In the genomic region with DNA sequence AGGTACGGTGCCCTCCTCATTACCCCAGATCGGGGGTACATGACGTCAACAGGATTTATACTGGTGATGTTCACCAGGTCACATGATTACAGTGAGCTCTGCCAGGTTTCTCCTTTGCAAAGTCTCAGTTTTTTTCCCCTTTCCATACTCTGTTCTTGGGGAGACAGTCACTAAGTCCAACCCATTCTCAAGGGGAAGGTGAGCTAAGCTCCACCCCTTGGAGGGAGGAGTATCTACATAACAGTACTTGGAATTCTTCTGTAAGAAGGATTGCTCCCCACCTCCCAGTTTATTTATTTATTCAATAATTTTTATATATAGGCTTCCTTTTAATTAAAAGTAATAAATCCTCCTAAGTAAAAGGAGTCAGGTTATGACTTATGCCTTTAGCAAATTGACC, we compare ENCODE assay signal across 2 cellular contexts.
TF ChIP-seq lines count a peak whose summit lies in the region.

No MANE protein-coding gene starts in this region.

TF ChIP-seq in A549, 52 proteins besides CTCF, POLR2A, EP300 and RAD21:
- TF ChIP-seq CHD4 (IDR thresholded peaks at IDR 0.05; ENCODE audit: borderline replicate concordance), result no peak
- TF ChIP-seq RARB (CRISPR knock-in tag; IDR thresholded peaks at IDR 0.05), result no peak
- no peak for TF ChIP-seq CEBPB (IDR thresholded peaks at IDR 0.05)
- TF ChIP-seq, protein P1, sequence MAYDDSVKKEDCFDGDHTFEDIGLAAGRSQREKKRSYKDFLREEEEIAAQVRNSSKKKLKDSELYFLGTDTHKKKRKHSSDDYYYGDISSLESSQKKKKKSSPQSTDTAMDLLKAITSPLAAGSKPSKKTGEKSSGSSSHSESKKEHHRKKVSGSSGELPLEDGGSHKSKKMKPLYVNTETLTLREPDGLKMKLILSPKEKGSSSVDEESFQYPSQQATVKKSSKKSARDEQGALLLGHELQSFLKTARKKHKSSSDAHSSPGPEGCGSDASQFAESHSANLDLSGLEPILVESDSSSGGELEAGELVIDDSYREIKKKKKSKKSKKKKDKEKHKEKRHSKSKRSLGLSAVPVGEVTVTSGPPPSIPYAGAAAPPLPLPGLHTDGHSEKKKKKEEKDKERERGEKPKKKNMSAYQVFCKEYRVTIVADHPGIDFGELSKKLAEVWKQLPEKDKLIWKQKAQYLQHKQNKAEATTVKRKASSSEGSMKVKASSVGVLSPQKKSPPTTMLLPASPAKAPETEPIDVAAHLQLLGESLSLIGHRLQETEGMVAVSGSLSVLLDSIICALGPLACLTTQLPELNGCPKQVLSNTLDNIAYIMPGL (CRISPR knock-in tag; IDR thresholded peaks at IDR 0.05; ENCODE audit: borderline replicate concordance), result no peak
- TF ChIP-seq, protein P2, sequence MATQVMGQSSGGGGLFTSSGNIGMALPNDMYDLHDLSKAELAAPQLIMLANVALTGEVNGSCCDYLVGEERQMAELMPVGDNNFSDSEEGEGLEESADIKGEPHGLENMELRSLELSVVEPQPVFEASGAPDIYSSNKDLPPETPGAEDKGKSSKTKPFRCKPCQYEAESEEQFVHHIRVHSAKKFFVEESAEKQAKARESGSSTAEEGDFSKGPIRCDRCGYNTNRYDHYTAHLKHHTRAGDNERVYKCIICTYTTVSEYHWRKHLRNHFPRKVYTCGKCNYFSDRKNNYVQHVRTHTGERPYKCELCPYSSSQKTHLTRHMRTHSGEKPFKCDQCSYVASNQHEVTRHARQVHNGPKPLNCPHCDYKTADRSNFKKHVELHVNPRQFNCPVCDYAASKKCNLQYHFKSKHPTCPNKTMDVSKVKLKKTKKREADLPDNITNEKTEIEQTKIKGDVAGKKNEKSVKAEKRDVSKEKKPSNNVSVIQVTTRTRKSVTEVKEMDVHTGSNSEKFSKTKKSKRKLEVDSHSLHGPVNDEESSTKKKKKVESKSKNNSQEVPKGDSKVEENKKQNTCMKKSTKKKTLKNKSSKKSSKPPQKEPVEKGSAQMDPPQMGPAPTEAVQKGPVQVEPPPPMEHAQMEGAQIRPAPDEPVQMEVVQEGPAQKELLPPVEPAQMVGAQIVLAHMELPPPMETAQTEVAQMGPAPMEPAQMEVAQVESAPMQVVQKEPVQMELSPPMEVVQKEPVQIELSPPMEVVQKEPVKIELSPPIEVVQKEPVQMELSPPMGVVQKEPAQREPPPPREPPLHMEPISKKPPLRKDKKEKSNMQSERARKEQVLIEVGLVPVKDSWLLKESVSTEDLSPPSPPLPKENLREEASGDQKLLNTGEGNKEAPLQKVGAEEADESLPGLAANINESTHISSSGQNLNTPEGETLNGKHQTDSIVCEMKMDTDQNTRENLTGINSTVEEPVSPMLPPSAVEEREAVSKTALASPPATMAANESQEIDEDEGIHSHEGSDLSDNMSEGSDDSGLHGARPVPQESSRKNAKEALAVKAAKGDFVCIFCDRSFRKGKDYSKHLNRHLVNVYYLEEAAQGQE (IDR thresholded peaks at IDR 0.05), result no peak
- no peak for TF ChIP-seq ZNF302 (CRISPR knock-in tag; IDR thresholded peaks at IDR 0.05)
- TF ChIP-seq NFE2L2 (conservative IDR thresholded peaks at IDR 0.05; ENCODE audit: low read length), result no peak
- TF ChIP-seq, protein P3, sequence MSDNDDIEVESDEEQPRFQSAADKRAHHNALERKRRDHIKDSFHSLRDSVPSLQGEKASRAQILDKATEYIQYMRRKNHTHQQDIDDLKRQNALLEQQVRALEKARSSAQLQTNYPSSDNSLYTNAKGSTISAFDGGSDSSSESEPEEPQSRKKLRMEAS (IDR thresholded peaks at IDR 0.05), result no peak
- no peak for TF ChIP-seq HOXA7 (CRISPR knock-in tag; IDR thresholded peaks at IDR 0.05)
- TF ChIP-seq ZSCAN20 (CRISPR knock-in tag; IDR thresholded peaks at IDR 0.05), result no peak
- TF ChIP-seq HEYL (CRISPR knock-in tag; IDR thresholded peaks at IDR 0.05), result no peak
- no peak for TF ChIP-seq RNF2 (IDR thresholded peaks at IDR 0.05; ENCODE audit: borderline replicate concordance, low read depth)
- no peak for TF ChIP-seq ZFP36 (IDR thresholded peaks at IDR 0.05; ENCODE audit: borderline replicate concordance, partially characterized antibody)
- TF ChIP-seq, protein P4, sequence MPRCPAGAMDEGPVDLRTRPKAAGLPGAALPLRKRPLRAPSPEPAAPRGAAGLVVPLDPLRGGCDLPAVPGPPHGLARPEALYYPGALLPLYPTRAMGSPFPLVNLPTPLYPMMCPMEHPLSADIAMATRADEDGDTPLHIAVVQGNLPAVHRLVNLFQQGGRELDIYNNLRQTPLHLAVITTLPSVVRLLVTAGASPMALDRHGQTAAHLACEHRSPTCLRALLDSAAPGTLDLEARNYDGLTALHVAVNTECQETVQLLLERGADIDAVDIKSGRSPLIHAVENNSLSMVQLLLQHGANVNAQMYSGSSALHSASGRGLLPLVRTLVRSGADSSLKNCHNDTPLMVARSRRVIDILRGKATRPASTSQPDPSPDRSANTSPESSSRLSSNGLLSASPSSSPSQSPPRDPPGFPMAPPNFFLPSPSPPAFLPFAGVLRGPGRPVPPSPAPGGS (IDR thresholded peaks at IDR 0.05), result no peak
- no peak for TF ChIP-seq FOSB (CRISPR knock-in tag; IDR thresholded peaks at IDR 0.05)
- TF ChIP-seq GATA3 (IDR thresholded peaks at IDR 0.05; ENCODE audit: borderline replicate concordance), result no peak
- TF ChIP-seq, protein P5, sequence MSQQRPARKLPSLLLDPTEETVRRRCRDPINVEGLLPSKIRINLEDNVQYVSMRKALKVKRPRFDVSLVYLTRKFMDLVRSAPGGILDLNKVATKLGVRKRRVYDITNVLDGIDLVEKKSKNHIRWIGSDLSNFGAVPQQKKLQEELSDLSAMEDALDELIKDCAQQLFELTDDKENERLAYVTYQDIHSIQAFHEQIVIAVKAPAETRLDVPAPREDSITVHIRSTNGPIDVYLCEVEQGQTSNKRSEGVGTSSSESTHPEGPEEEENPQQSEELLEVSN (IDR thresholded peaks at IDR 0.05; ENCODE audit: borderline replicate concordance, low read depth), result no peak
- TF ChIP-seq EHF (CRISPR knock-in tag; IDR thresholded peaks at IDR 0.05), result no peak
- no peak for TF ChIP-seq HDAC2 (IDR thresholded peaks at IDR 0.05)
- no peak for TF ChIP-seq HOXB13 (CRISPR knock-in tag; IDR thresholded peaks at IDR 0.05; ENCODE audit: low read depth)

TF ChIP-seq in H1, 55 proteins besides CTCF, POLR2A, EP300 and RAD21:
- TF ChIP-seq KDM4A (IDR thresholded peaks at IDR 0.05; ENCODE audit: low read depth, low read length, severe bottlenecking) (no peak), MAFK (IDR thresholded peaks at IDR 0.05; ENCODE audit: low read depth, low read length) (no peak), CREB1 (IDR thresholded peaks at IDR 0.05) (no peak), RNF2 (IDR thresholded peaks at IDR 0.05; ENCODE audit: borderline replicate concordance, low read depth, low read length, missing control alignments, poor library complexity, severe bottlenecking) (no peak), CBX5 (IDR thresholded peaks at IDR 0.05; ENCODE audit: low read depth, low read length) (no peak), SIN3A (conservative IDR thresholded peaks at IDR 0.05 in 1 of 2, IDR thresholded peaks at IDR 0.05 in 1 of 2; ENCODE audit: low read depth in 1 of 2, low read length in 2 of 2) (no peak), HDAC6 (IDR thresholded peaks at IDR 0.05; ENCODE audit: low read depth, low read length) (no peak), SP4 (IDR thresholded peaks at IDR 0.05; ENCODE audit: low read length) (no peak), TAF7 (optimal IDR thresholded peaks at IDR 0.05; ENCODE audit: borderline replicate concordance, low read depth, low read length) (no peak), YY1 (IDR thresholded peaks at IDR 0.05; ENCODE audit: low read depth, low read length) (no peak), BACH1 (IDR thresholded peaks at IDR 0.05; ENCODE audit: low read length) (no peak)
- TF ChIP-seq, protein P6, sequence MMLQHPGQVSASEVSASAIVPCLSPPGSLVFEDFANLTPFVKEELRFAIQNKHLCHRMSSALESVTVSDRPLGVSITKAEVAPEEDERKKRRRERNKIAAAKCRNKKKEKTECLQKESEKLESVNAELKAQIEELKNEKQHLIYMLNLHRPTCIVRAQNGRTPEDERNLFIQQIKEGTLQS (IDR thresholded peaks at IDR 0.05; ENCODE audit: insufficient read depth, low read depth, low read length), result no peak
